8 cellular contexts compared by ENCODE assay signal in genomic region chr5:102583663-102584062, GRCh38.
DNase-seq lines count a peak whose midpoint lies in the region; ATAC-seq, FAIRE-seq and TF ChIP-seq lines count a peak whose summit lies in the region.

No MANE protein-coding gene starts in this region.

- no peak for TF ChIP-seq POLR2A in A549 (IDR thresholded peaks at IDR 0.05; ENCODE audit: low read length)

- peak; percentile 1 to 5 for DNase-seq in A549 (ENCODE audit: low read depth in 1 of 2, low spot score in 1 of 2)
- DNase-seq in NCI-H69 (lab: John Stamatoyannopoulos, UW): peak; percentile 95
- no peak for DNase-seq in dorsolateral prefrontal cortex
- peak; percentile 29 for DNase-seq in renal cortical epithelial cell (ENCODE audit: low read depth)
- no peak for DNase-seq in activated CD4-positive, alpha-beta T cell treated with anti-CD3 and anti-CD28 coated beads for 48 hours
- DNase-seq in activated CD4-positive, alpha-beta T cell treated with anti-CD3 and anti-CD28 coated beads for 1 hour: no peak

- no peak overlapping the region for H3K27ac ChIP-seq in A549
- H3K27ac ChIP-seq in dorsolateral prefrontal cortex: no peak overlapping the region

- POLR2A ChIA-PET in A549 (lab: Yijun Ruan, JAX): no interaction called here

- FAIRE-seq in A549 (lab: Jason Lieb, UNC): peak; percentile 81

- no peak for ATAC-seq in A549
- peak; percentile 48 for ATAC-seq in GM18868 (IDR thresholded peaks at IDR 0.05; ENCODE audit: unreplicated experiment)
- ATAC-seq in GM19395 (IDR thresholded peaks at IDR 0.05; ENCODE audit: unreplicated experiment): no peak

- no peaks in the 10 kb centered on the region for H3K9me3 ChIP-seq in A549

- no peak for TF ChIP-seq EP300 in A549 (IDR thresholded peaks at IDR 0.05)

- H3K4me3 ChIP-seq in A549 (no peak overlapping the region), dorsolateral prefrontal cortex (peak overlapping the region in 3 of 59 donors; percentile 5 to 19 (median 9))

- TF ChIP-seq RAD21 in A549 (conservative IDR thresholded peaks at IDR 0.05 in 1 of 2, IDR thresholded peaks at IDR 0.05 in 1 of 2): peak; percentile 32 to 54

- TF ChIP-seq CTCF in A549 (IDR thresholded peaks at IDR 0.05) (peak; percentile 79), dorsolateral prefrontal cortex (IDR thresholded peaks at IDR 0.05 in 54 of 56, conservative IDR thresholded peaks at IDR 0.05 in 2 of 56; ENCODE audit: low read depth in 1 of 56, partially characterized antibody in 56 of 56) (peak; percentile 38 to 80 (median 60))

- CTCF ChIA-PET in A549 (lab: Yijun Ruan, JAX): interaction anchor here (0.6 to 1.7 kb wide), 10 partner anchors 10 to 640 kb away, joined by 3 to 9 read pairs (median 4); no protein-coding TSS in a partner anchor

- H3K27me3 ChIP-seq in dorsolateral prefrontal cortex: no peaks in the 10 kb centered on the region

- no peaks in the 10 kb centered on the region for H3K4me1 ChIP-seq in A549

- 11% methylated on average over 3 of the region's 3 CpGs for WGBS in A549 (ENCODE audit: missing lambda C conversion rate)

- no peak overlapping the region for H3K4me2 ChIP-seq in A549

- intact Hi-C loops in dorsolateral prefrontal cortex (cut with DNase I): loop anchor here in 1 of 2 donors (5.0 kb wide), 2 partner anchors 459 to 559 kb away; no protein-coding TSS in a partner anchor

TF ChIP-seq in A549, 52 proteins besides CTCF, POLR2A, EP300 and RAD21:
- no peak for TF ChIP-seq RFX5 (IDR thresholded peaks at IDR 0.05)
- peak; percentile 76 for TF ChIP-seq SMC3 (IDR thresholded peaks at IDR 0.05)

Comparison
In these comparisons a context has a peak if more than half of its experiments do, and no peak if none do; other contexts are left out.
1. DNase-seq: peak in A549 (2 of 2), NCI-H69 (single experiment) and renal cortical epithelial cell (single experiment); none in dorsolateral prefrontal cortex (0 of 10), activated CD4-positive, alpha-beta T cell treated with anti-CD3 and anti-CD28 coated beads for 48 hours (single experiment) and activated CD4-positive, alpha-beta T cell treated with anti-CD3 and anti-CD28 coated beads for 1 hour (single experiment).